ENCODE assay signal across 18 cellular contexts in genomic region chr12:7951671-7952070, GRCh38. TPM values are rescaled to one million over a fixed set of nuclear protein-coding genes. Genes with fewer than 3 reads are reported as not detected.
A peak's percentile ranks its signal among the peaks of the same experiment; 100 is the strongest.
DNase-seq lines count a peak whose midpoint lies in the region; ATAC-seq and TF ChIP-seq lines count a peak whose summit lies in the region.
"Had no signal": no experiment of that assay in that cellular context is flagged by ENCODE, and none has a peak within 500 bp of the region (broad histone marks: within the 10 kb centered on the region; RNA-seq: fewer than 3 reads in every experiment).

No MANE protein-coding gene starts in this region.

- H3K9me3 Mint-ChIP-seq in natural killer cell (no peaks in the 10 kb centered on the region), H9 (no peaks in the 10 kb centered on the region)
- H3K9me3 Mint-ChIP-seq: CD8-positive, alpha-beta T cell; GM23338; HFFc6 had no signal

- no peak overlapping the region for H2BK120ac ChIP-seq in H9 (ENCODE audit: low read depth, low read length, poor library complexity, severe bottlenecking)

- no peak for TF ChIP-seq POLR2A in GM18505 (IDR thresholded peaks at IDR 0.05; ENCODE audit: borderline replicate concordance, extremely low read depth, insufficient read depth, insufficient read length)

- peaks cover 0 to 9% of the 10 kb centered on the region in 2 donors for H3K4me1 Mint-ChIP-seq in natural killer cell
- peaks cover 3 to 7% of the 10 kb centered on the region in 2 experiments; a peak in 3 of 4 replicates for H3K4me1 Mint-ChIP-seq in H9

- H3T11ph ChIP-seq in H9 (ENCODE audit: low read length): no peak overlapping the region

- no peak overlapping the region for H2BK20ac ChIP-seq in H9 (ENCODE audit: low read depth, low read length, poor library complexity, severe bottlenecking)

- no peak overlapping the region for H2BK5ac ChIP-seq in H9 (ENCODE audit: insufficient read length, low read length)

- no peaks in the 10 kb centered on the region for H3K79me1 ChIP-seq in H9 (ENCODE audit: insufficient read depth, low read depth, low read length, poor library complexity, severe bottlenecking)

- WGBS in H9 (ENCODE audit: extremely low coverage, insufficient read length, low lambda C conversion rate): no CpG with 5 or more reads among the region's 6 CpGs

- no peaks in the 10 kb centered on the region for H4K20me1 ChIP-seq in H9 (ENCODE audit: control insufficient read depth, insufficient read depth, insufficient read length)

- H3K27me3 Mint-ChIP-seq in natural killer cell (ENCODE audit: low read depth in 2 of 2): no peaks in the 10 kb centered on the region
- no peaks in the 10 kb centered on the region; the same call in 1 of the 2 replicates for H3K27me3 Mint-ChIP-seq in H9 (ENCODE audit: low read depth)

- H3K79me2 ChIP-seq in H9 (ENCODE audit: insufficient read depth, low read length): no peaks in the 10 kb centered on the region

- H3K23me2 ChIP-seq in H9 (ENCODE audit: insufficient read length, low read depth, low read length, poor library complexity, severe bottlenecking): no peaks in the 10 kb centered on the region

- DNase-seq in EH (ENCODE audit: low read depth) (peak; percentile 39), M059J (ENCODE audit: low read depth) (peak; percentile 40), astrocyte of the hippocampus (ENCODE audit: low read depth, low spot score) (peak; percentile 21), mesenteric fat pad (ENCODE audit: low spot score) (peak; percentile 12), natural killer cell (no peak), H9 (no peak)
- DNase-seq: CD8-positive, alpha-beta T cell; COR-L47; DMS153; DMS79 treated with DMSO at 0.1 percent for 48 hours; GF-D8; HFFc6 had no signal

- no peak overlapping the region for H3K27ac Mint-ChIP-seq in natural killer cell
- H3K27ac Mint-ChIP-seq in H9: no peak overlapping the region
- H3K27ac Mint-ChIP-seq: CD14-positive monocyte; CD8-positive, alpha-beta T cell; GM23338; HFFc6 had no signal

- H2BK12ac ChIP-seq in H9 (ENCODE audit: insufficient read length, low read depth, low read length): no peak overlapping the region

- no peak overlapping the region for H3K14ac ChIP-seq in H9 (ENCODE audit: insufficient read depth, low read length)

- no peak overlapping the region for H3K18ac ChIP-seq in H9 (ENCODE audit: insufficient read length, low read depth, low read length)

- no peak overlapping the region for H2AFZ ChIP-seq in H9 (ENCODE audit: low read length)
- H2AFZ ChIP-seq: GM23338 had no signal

- H2BK15ac ChIP-seq in H9 (ENCODE audit: low read depth, low read length): no peak overlapping the region

- ATAC-seq in natural killer cell (no peak), GM18505 (IDR thresholded peaks at IDR 0.05; ENCODE audit: unreplicated experiment) (no peak)
- ATAC-seq: CD8-positive, alpha-beta T cell; GM23338; K562 had no signal

- H3K4me3 Mint-ChIP-seq in natural killer cell: no peak overlapping the region
- no peak overlapping the region for H3K4me3 Mint-ChIP-seq in H9
- H3K4me3 Mint-ChIP-seq: CD14-positive monocyte; CD8-positive, alpha-beta T cell; GM23338; HFFc6 had no signal

- no peak overlapping the region for H3K27ac ChIP-seq in H9 (ENCODE audit: insufficient read length, low read depth, low read length)
- H3K27ac ChIP-seq: HL-60 had no signal

- H3K4ac ChIP-seq in H9 (ENCODE audit: low read depth, low read length): no peak overlapping the region

- H2AK5ac ChIP-seq in H9 (ENCODE audit: insufficient read length, low read length): no peak overlapping the region

- H3K23ac ChIP-seq in H9 (ENCODE audit: insufficient read length, low read depth, low read length): no peak overlapping the region

- H3K4me2 ChIP-seq in H9 (ENCODE audit: insufficient read depth, insufficient read length, low read length): no peak overlapping the region
- H3K4me2 ChIP-seq: GM23338 had no signal

- TF ChIP-seq CTCF in natural killer cell (IDR thresholded peaks at IDR 0.05) (no peak), H9 (conservative IDR thresholded peaks at IDR 0.05) (no peak)

- H3K9me3 ChIP-seq in H9 (ENCODE audit: control insufficient read depth, low read depth, low read length): no peaks in the 10 kb centered on the region
- H3K9me3 ChIP-seq: HAP-1 had no signal

- H4K5ac ChIP-seq in H9 (ENCODE audit: insufficient read length, low read depth, low read length): no peak overlapping the region

- no peak overlapping the region for H3K9ac ChIP-seq in H9 (ENCODE audit: extremely low read depth, insufficient read length, low read length)

- no peak overlapping the region for H3K56ac ChIP-seq in H9 (ENCODE audit: insufficient read length, low read depth, low read length)

- no peak overlapping the region for H4K91ac ChIP-seq in H9 (ENCODE audit: insufficient read length, low read depth, low read length)

- H3K36me3 Mint-ChIP-seq in natural killer cell (no peaks in the 10 kb centered on the region), H9 (ENCODE audit: insufficient read depth in 1 of 3, low read depth in 3 of 3) (no peaks in the 10 kb centered on the region)
- H3K36me3 Mint-ChIP-seq: CD14-positive monocyte; CD8-positive, alpha-beta T cell had no signal

- no peaks in the 10 kb centered on the region for H3K27me3 ChIP-seq in H9 (ENCODE audit: insufficient read depth, low read length)

- no peaks in the 10 kb centered on the region for H3K4me1 ChIP-seq in H9 (ENCODE audit: insufficient read depth, low read length)
- H3K4me1 ChIP-seq: HAP-1 had no signal

- no peak overlapping the region for H4K8ac ChIP-seq in H9 (replicated peaks; ENCODE audit: insufficient read length, low read depth, low read length)

- intact Hi-C loops in natural killer cell (cut with micrococcal nuclease): no loop called here

RNA-seq across cellular contexts. Expression of gene SLC2A3, which starts 15.7 kb away (rescaled TPM):
- 12.1 and 13.0 TPM in 2 replicates for total RNA-seq in M059J (2014; rRNA removed; shearing (Covaris generic))
- total RNA-seq in mesenteric fat pad: 238 TPM
- 100 to 1,000 TPM; 406 to 534 (median 427) TPM for total RNA-seq in natural killer cell
- total RNA-seq in H9 (2021): 569 and 581 TPM in 2 replicates

Comparison
In these comparisons a context has a peak if more than half of its experiments do, and no peak if none do; other contexts are left out.
1. DNase-seq: peak in EH (single experiment), M059J (single experiment), astrocyte of the hippocampus (single experiment) and mesenteric fat pad (single experiment); none in natural killer cell (single experiment) and H9 (single experiment).
2. RNA of gene SLC2A3, which starts 15.7 kb away (total RNA-seq): 569 to 581 TPM in H9, 406 to 534 TPM in natural killer cell and 238 TPM in mesenteric fat pad (single experiment); 12.1 to 13.0 TPM in M059J; every median in the first group is over 10 times any median in the second.